19 cellular contexts compared by ENCODE assay signal in genomic region chr4:55018521-55018920, GRCh38.
"Had no signal": no experiment of that assay in that cellular context is flagged by ENCODE, and none has a peak within 500 bp of the region (broad histone marks: within the 10 kb centered on the region; RNA-seq: fewer than 3 reads in every experiment).

No MANE protein-coding gene starts in this region.

- H3K36me3 ChIP-seq: heart left ventricle, neutrophil, tibial artery had no signal

- H3K27me3 ChIP-seq: heart left ventricle, neutrophil, tibial artery had no signal

- H3K4me1 ChIP-seq: heart left ventricle, tibial artery had no signal

- H3K27ac ChIP-seq: heart left ventricle, neutrophil, tibial artery had no signal

- ATAC-seq: activated CD4-positive, CD25-positive, alpha-beta regulatory T cell treated with anti-CD3 and anti-CD28 coated beads, Interleukin-2, amount 50 U/mL, for 24 hours; activated naive CD8-positive, alpha-beta T cell treated with anti-CD3 and anti-CD28 coated beads, Interleukin-2, amount 50 U/mL, for 24 hours; activated T-helper 17 cell treated with anti-CD3 and anti-CD28 coated beads, Interleukin-2, amount 50 U/mL, for 72 hours; heart left ventricle; left colon; T-cell had no signal

- DNase-seq: activated CD4-positive, alpha-beta T cell treated with anti-CD3 and anti-CD28 coated beads, Interleukin-2, amount 50 U/mL, for 48 hours; activated naive CD4-positive, alpha-beta T cell treated with Interleukin-2 at 50 U/mL for 16 hours; activated naive CD8-positive, alpha-beta T cell treated with anti-CD3 and anti-CD28 coated beads, Interleukin-2, amount 50 U/mL, for 24 hours; central memory CD4-positive, alpha-beta T cell; cortex of kidney; effector CD8-positive, alpha-beta T cell; heart left ventricle; left colon; posterior cingulate gyrus; retina; stimulated activated CD4-positive, alpha-beta T cell treated with anti-CD3 and anti-CD28 coated beads, Interleukin-2, amount 100 ng/mL, for 48 hours; stimulated activated naive CD4-positive, alpha-beta T cell; T-cell; T-helper 9 cell; tibial artery had no signal

- H3K4me3 ChIP-seq: heart left ventricle, lung, tibial artery had no signal
